In the genomic region with DNA sequence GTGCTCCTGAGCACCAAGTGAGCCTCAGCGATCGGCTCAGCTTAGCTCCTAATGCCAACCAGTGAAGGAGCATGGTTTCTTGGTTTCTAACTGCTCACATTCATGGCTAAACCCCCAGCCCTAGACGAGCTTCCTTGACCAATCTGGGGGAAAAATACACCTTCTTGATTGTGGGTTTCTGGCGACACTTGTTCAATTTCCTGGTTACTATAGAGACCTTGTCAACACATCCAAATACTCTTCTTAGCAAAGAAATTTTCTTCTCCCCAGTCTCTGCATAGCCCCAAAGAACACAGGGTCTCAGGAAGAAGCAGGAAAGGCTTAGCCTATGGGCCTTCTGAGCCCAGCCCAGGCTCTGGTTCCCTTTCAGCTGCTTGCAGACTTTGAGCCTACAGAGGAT, we compare ENCODE assay signal across 22 cellular contexts.
A peak's percentile ranks its signal among the peaks of the same experiment; 100 is the strongest.
DNase-seq lines count a peak whose midpoint lies in the region; ATAC-seq, FAIRE-seq and TF ChIP-seq lines count a peak whose summit lies in the region.
"Had no signal": no experiment of that assay in that cellular context is flagged by ENCODE, and none has a peak within 500 bp of the region (broad histone marks: within the 10 kb centered on the region; RNA-seq: fewer than 3 reads in every experiment).

No MANE protein-coding gene starts in this region.

- no peak for DNase-seq in activated naive CD4-positive, alpha-beta T cell treated with anti-CD3 and anti-CD28 coated beads, Interleukin-2, amount 50 U/mL, for 72 hours (ENCODE audit: low spot score in 2 of 2)
- no peak for DNase-seq in activated naive CD4-positive, alpha-beta T cell treated with anti-CD3 and anti-CD28 coated beads, Interleukin-2, amount 50 U/mL, for 16 hours
- DNase-seq in KBM-7: peak; percentile 21
- peak in 2 of 3 donors; percentile 9 to 22 for DNase-seq in effector memory CD4-positive, alpha-beta T cell
- no peak for DNase-seq in DMS79 treated with DMSO at 0.1 percent for 48 hours (lab: John Stamatoyannopoulos, UW)
- no peak for DNase-seq in GM19239 (ENCODE audit: insufficient read length, low spot score)
- DNase-seq in type B pancreatic cell (ENCODE audit: extremely low spot score, unreplicated experiment): no peak
- DNase-seq: activated CD4-positive, alpha-beta T cell treated with anti-CD3 and anti-CD28 coated beads for 4 hours; activated naive CD4-positive, alpha-beta T cell treated with anti-CD3 and anti-CD28 coated beads for 36 hours; DND-41; left colon; NCI-H1048; NCI-H2029 treated with DMSO at 0.1 percent for 48 hours; NCI-H510A; nucleus accumbens; small intestine; stimulated activated CD4-positive, alpha-beta T cell treated with anti-CD3 and anti-CD28 coated beads, Interleukin-2, amount 100 ng/mL, for 48 hours; upper lobe of left lung had no signal

- H3K4me3 ChIP-seq in effector memory CD4-positive, alpha-beta T cell (ENCODE audit: insufficient read depth, low read depth, low read length, poor library complexity, severe bottlenecking): no peak overlapping the region
- H3K4me3 ChIP-seq in neural cell (ENCODE audit: low read length): no peak overlapping the region
- H3K4me3 ChIP-seq: upper lobe of left lung had no signal

- TF ChIP-seq CTCF in neural cell (IDR thresholded peaks at IDR 0.05; ENCODE audit: poor library complexity, severe bottlenecking) (no peak), type B pancreatic cell (conservative IDR thresholded peaks at IDR 0.05) (no peak)

- H3K4me3 Mint-ChIP-seq in type B pancreatic cell: no peak overlapping the region
- H3K4me3 Mint-ChIP-seq: activated naive CD4-positive, alpha-beta T cell treated with anti-CD3 and anti-CD28 coated beads for 36 hours had no signal

- no peaks in the 10 kb centered on the region for H3K36me3 ChIP-seq in effector memory CD4-positive, alpha-beta T cell (ENCODE audit: control insufficient read depth, insufficient read depth, low read length)
- H3K36me3 ChIP-seq in neural cell (ENCODE audit: insufficient read depth, low read length): no peaks in the 10 kb centered on the region
- H3K36me3 ChIP-seq: upper lobe of left lung had no signal

- TF ChIP-seq EP300 in neural cell (conservative IDR thresholded peaks at IDR 0.05; ENCODE audit: poor library complexity, severe bottlenecking): peak; percentile 23

- H3K27me3 Mint-ChIP-seq in type B pancreatic cell: peaks cover 32% of the 10 kb centered on the region

- no peaks in the 10 kb centered on the region for H3K9me3 Mint-ChIP-seq in activated naive CD4-positive, alpha-beta T cell treated with anti-CD3 and anti-CD28 coated beads, Interleukin-2, amount 50 U/mL, for 72 hours
- no peaks in the 10 kb centered on the region for H3K9me3 Mint-ChIP-seq in type B pancreatic cell
- H3K9me3 Mint-ChIP-seq: activated naive CD4-positive, alpha-beta T cell treated with anti-CD3 and anti-CD28 coated beads for 36 hours had no signal

- peak overlapping the region; percentile 24 to 46 for H3K27ac Mint-ChIP-seq in activated naive CD4-positive, alpha-beta T cell treated with anti-CD3 and anti-CD28 coated beads, Interleukin-2, amount 50 U/mL, for 72 hours
- H3K27ac Mint-ChIP-seq in type B pancreatic cell: no peak overlapping the region
- H3K27ac Mint-ChIP-seq: activated naive CD4-positive, alpha-beta T cell treated with anti-CD3 and anti-CD28 coated beads for 36 hours had no signal

- FAIRE-seq in GM19239 (lab: Jason Lieb, UNC): no peak
- FAIRE-seq: H54, small intestine, TTC549 had no signal

- H3K9ac ChIP-seq in neural cell (ENCODE audit: low read length): no peak overlapping the region
- H3K9ac ChIP-seq: KMS-11 had no signal

- peaks cover 10% of the 10 kb centered on the region for H3K4me1 Mint-ChIP-seq in type B pancreatic cell (ENCODE audit: unreplicated experiment)

- no peaks in the 10 kb centered on the region for H3K9me2 ChIP-seq in neural cell (ENCODE audit: insufficient read depth, low read length)

- no peaks in the 10 kb centered on the region for H3K27me3 ChIP-seq in effector memory CD4-positive, alpha-beta T cell (replicated peaks; ENCODE audit: control insufficient read depth, insufficient read depth, low read length, poor library complexity, severe bottlenecking)
- H3K27me3 ChIP-seq in neural cell (ENCODE audit: insufficient read depth, low read depth, low read length): no peaks in the 10 kb centered on the region
- H3K27me3 ChIP-seq: upper lobe of left lung had no signal

- H3K4me1 ChIP-seq in effector memory CD4-positive, alpha-beta T cell (ENCODE audit: control insufficient read depth, insufficient read depth, low read length, poor library complexity, severe bottlenecking): peaks cover 17% of the 10 kb centered on the region

- H3K4me2 ChIP-seq in neural cell (ENCODE audit: low read length): no peak overlapping the region
- H3K4me2 ChIP-seq: KMS-11 had no signal

- no peak overlapping the region for H2AFZ ChIP-seq in neural cell (ENCODE audit: low read depth, low read length)

- peak in 1 of 2 donors; percentile 66 for ATAC-seq in activated naive CD4-positive, alpha-beta T cell treated with anti-CD3 and anti-CD28 coated beads, Interleukin-2, amount 50 U/mL, for 72 hours
- ATAC-seq: left colon had no signal

- no peaks in the 10 kb centered on the region for H3F3A ChIP-seq in neural cell (ENCODE audit: insufficient read depth, low read length, poor library complexity, severe bottlenecking)

- no peaks in the 10 kb centered on the region for H4K20me1 ChIP-seq in neural cell (ENCODE audit: insufficient read depth)

- no peaks in the 10 kb centered on the region for H3K9me3 ChIP-seq in effector memory CD4-positive, alpha-beta T cell (ENCODE audit: control insufficient read depth, low read length)
- H3K9me3 ChIP-seq in neural cell (ENCODE audit: low read length): no peaks in the 10 kb centered on the region
- H3K9me3 ChIP-seq: upper lobe of left lung had no signal

- H3K27ac ChIP-seq in effector memory CD4-positive, alpha-beta T cell (ENCODE audit: insufficient read depth, low read length, poor library complexity, severe bottlenecking): no peak overlapping the region
- peak overlapping the region; percentile 33 for H3K27ac ChIP-seq in neural cell (ENCODE audit: low read length)
- H3K27ac ChIP-seq: KMS-11, upper lobe of left lung had no signal

- TF ChIP-seq RAD21 in neural cell (conservative IDR thresholded peaks at IDR 0.05): no peak

- H3K79me2 ChIP-seq in neural cell (replicated peaks; ENCODE audit: insufficient read depth, low read length): no peaks in the 10 kb centered on the region

- in situ Hi-C loops in KBM-7 (cut with MboI; ENCODE audit: low pct_unique_long_range_greater_than_20kb, low sequenced_read_pairs): loop anchor here (25.0 kb wide), 1 partner anchor 388 kb away; no protein-coding TSS in a partner anchor

- H3K36me3 Mint-ChIP-seq in activated naive CD4-positive, alpha-beta T cell treated with anti-CD3 and anti-CD28 coated beads, Interleukin-2, amount 50 U/mL, for 72 hours: no peaks in the 10 kb centered on the region
- H3K36me3 Mint-ChIP-seq in type B pancreatic cell: no peaks in the 10 kb centered on the region

TF ChIP-seq in neural cell, 6 proteins besides CTCF, POLR2A, EP300 and RAD21:
- TF ChIP-seq EZH2 (IDR thresholded peaks at IDR 0.05; ENCODE audit: borderline replicate concordance, insufficient read depth, low read length, poor library complexity, severe bottlenecking): no peak
- no peak for TF ChIP-seq SMC3 (conservative IDR thresholded peaks at IDR 0.05; ENCODE audit: poor library complexity)
- TF ChIP-seq MXI1 (conservative IDR thresholded peaks at IDR 0.05; ENCODE audit: poor library complexity, severe bottlenecking): no peak
- TF ChIP-seq, protein P1, sequence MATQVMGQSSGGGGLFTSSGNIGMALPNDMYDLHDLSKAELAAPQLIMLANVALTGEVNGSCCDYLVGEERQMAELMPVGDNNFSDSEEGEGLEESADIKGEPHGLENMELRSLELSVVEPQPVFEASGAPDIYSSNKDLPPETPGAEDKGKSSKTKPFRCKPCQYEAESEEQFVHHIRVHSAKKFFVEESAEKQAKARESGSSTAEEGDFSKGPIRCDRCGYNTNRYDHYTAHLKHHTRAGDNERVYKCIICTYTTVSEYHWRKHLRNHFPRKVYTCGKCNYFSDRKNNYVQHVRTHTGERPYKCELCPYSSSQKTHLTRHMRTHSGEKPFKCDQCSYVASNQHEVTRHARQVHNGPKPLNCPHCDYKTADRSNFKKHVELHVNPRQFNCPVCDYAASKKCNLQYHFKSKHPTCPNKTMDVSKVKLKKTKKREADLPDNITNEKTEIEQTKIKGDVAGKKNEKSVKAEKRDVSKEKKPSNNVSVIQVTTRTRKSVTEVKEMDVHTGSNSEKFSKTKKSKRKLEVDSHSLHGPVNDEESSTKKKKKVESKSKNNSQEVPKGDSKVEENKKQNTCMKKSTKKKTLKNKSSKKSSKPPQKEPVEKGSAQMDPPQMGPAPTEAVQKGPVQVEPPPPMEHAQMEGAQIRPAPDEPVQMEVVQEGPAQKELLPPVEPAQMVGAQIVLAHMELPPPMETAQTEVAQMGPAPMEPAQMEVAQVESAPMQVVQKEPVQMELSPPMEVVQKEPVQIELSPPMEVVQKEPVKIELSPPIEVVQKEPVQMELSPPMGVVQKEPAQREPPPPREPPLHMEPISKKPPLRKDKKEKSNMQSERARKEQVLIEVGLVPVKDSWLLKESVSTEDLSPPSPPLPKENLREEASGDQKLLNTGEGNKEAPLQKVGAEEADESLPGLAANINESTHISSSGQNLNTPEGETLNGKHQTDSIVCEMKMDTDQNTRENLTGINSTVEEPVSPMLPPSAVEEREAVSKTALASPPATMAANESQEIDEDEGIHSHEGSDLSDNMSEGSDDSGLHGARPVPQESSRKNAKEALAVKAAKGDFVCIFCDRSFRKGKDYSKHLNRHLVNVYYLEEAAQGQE (IDR thresholded peaks at IDR 0.05; ENCODE audit: borderline replicate concordance): no peak
- TF ChIP-seq POLR2AphosphoS5 (IDR thresholded peaks at IDR 0.05): no peak
- no peak for TF ChIP-seq TAF1 (IDR thresholded peaks at IDR 0.05; ENCODE audit: low read depth)

Comparison
In these comparisons a context has a peak if more than half of its experiments do, and no peak if none do; other contexts are left out.
1. DNase-seq: peak in KBM-7 (single experiment) and effector memory CD4-positive, alpha-beta T cell (2 of 3); none in activated naive CD4-positive, alpha-beta T cell treated with anti-CD3 and anti-CD28 coated beads, Interleukin-2, amount 50 U/mL, for 72 hours (0 of 2), activated naive CD4-positive, alpha-beta T cell treated with anti-CD3 and anti-CD28 coated beads, Interleukin-2, amount 50 U/mL, for 16 hours (single experiment), DMS79 treated with DMSO at 0.1 percent for 48 hours (single experiment), GM19239 (single experiment) and type B pancreatic cell (single experiment).